23 cellular contexts compared by ENCODE assay signal in the genomic region with DNA sequence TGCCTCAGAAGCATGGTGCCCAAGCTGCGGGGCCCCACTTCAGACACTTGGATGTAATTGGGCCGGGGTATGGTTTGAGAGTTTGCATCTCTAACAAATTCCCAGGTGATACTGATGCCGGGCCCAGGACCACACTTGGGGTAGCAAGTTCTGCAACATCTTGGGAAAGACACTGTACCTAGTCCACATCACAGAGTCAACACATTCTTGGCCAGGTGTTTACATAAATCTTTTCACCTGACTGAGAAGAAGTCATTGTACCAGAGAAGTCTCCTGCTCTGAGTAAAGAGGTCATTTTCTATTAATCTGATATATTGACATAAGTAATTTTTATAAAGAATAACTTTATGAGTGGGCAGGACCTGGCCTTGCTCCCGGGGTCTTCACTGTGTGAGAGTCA. TPM values are rescaled to one million over a fixed set of nuclear protein-coding genes. Genes with fewer than 3 reads are reported as not detected.
DNase-seq lines count a peak whose midpoint lies in the region; ATAC-seq and TF ChIP-seq lines count a peak whose summit lies in the region.
"Had no signal": no experiment of that assay in that cellular context is flagged by ENCODE, and none has a peak within 500 bp of the region (broad histone marks: within the 10 kb centered on the region; RNA-seq: fewer than 3 reads in every experiment).

No MANE protein-coding gene starts in this region.

- H3K9me3 ChIP-seq in tibial nerve, result no peaks in the 10 kb centered on the region
- H3K9me3 ChIP-seq: SJCRH30 had no signal

- no peaks in the 10 kb centered on the region for H3K27me3 ChIP-seq in layer of hippocampus (ENCODE audit: control insufficient read depth, insufficient read depth, low read length)
- no peaks in the 10 kb centered on the region for H3K27me3 ChIP-seq in tibial nerve
- H3K27me3 ChIP-seq: SJCRH30 had no signal

- TF ChIP-seq POLR2A in tibial nerve (IDR thresholded peaks at IDR 0.05), result no peak

- no peak overlapping the region for H3K4me3 ChIP-seq in tibial nerve
- H3K4me3 ChIP-seq: SJCRH30 had no signal

- peaks cover 0 to 53% (median 37%) of the 10 kb centered on the region in 4 donors for H3K4me1 ChIP-seq in tibial nerve
- H3K4me1 ChIP-seq: SJCRH30 had no signal

- ATAC-seq in HG02852 (IDR thresholded peaks at IDR 0.05; ENCODE audit: unreplicated experiment) (peak; percentile 12), GM21447 (IDR thresholded peaks at IDR 0.05; ENCODE audit: unreplicated experiment) (no peak)

- 93 to 95% methylated on average over 4 of the region's 4 CpGs for WGBS in tibial nerve, 2 donors

- H3K27ac ChIP-seq in VCaP, result peak overlapping the region; percentile 57
- H3K27ac ChIP-seq in layer of hippocampus (ENCODE audit: low read depth, low read length), result peak overlapping the region; percentile 87
- peak overlapping the region; percentile 63 to 86 (median 82) for H3K27ac ChIP-seq in tibial nerve
- H3K27ac ChIP-seq: HL-60, SJCRH30 had no signal

- no peak for DNase-seq in tibial nerve (ENCODE audit: low spot score in 2 of 2)
- no peak for DNase-seq in activated naive CD4-positive, alpha-beta T cell (lab: John Stamatoyannopoulos, UW)
- no peak for DNase-seq in NK-92 (lab: John Stamatoyannopoulos, UW; ENCODE audit: unreplicated experiment)
- DNase-seq: DMS53, EL, GF-D8, H7, HFFc6, KG1, MV-4-11, NCI-H1105 treated with DMSO at 0.1 percent for 48 hours, NCI-H2081, NCI-H2171, NCI-H345, NCI-H524, NCI-H774, OCI-M1, SJCRH30 had no signal

- TF ChIP-seq CTCF in VCaP (conservative IDR thresholded peaks at IDR 0.05) (no peak), tibial nerve (IDR thresholded peaks at IDR 0.05) (no peak)

- peaks cover 0 to 41% (median 0%) of the 10 kb centered on the region in 3 donors for H3K36me3 ChIP-seq in tibial nerve

- TF ChIP-seq EP300 in tibial nerve (IDR thresholded peaks at IDR 0.05), result no peak

RNA-seq across cellular contexts. Expression of a gene that starts 27.5 kb away (rescaled TPM):
- total RNA-seq in tibial nerve, result 100 to 1,000 TPM in 1 of 4 donors, 10 to 100 TPM in 3; 42.5 to 126 (median 61.3) TPM
